In the genomic region with DNA sequence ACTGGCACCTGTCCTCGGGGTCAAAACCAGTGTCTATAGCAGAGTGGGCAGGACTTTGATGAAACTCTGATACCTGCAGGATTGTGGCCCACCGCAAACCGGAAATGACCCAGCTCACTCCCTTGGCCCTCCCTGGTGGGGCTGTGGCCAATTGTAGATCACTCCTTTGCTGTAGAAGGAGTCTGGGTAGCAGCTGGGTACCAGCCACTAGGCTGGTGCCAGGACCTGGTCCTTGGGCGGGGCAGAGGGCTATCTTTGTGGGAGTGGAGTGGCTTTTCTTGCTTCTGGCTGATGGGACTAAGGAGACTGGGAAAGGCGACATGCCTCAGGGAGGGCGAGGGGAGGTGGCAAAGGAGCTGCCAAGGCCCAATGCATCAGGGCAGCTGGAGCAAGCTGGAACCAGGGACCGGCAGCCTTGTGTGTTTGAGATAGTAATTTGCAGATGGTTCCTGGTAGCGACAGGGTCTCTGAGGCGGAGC, we compare ENCODE assay signal across 10 cellular contexts. TPM values are rescaled to one million over a fixed set of nuclear protein-coding genes. Genes with fewer than 3 reads are reported as not detected.
DNase-seq lines count a peak whose midpoint lies in the region; TF ChIP-seq lines count a peak whose summit lies in the region.
"Had no signal": no experiment of that assay in that cellular context is flagged by ENCODE, and none has a peak within 500 bp of the region (broad histone marks: within the 10 kb centered on the region; RNA-seq: fewer than 3 reads in every experiment).

No MANE protein-coding gene starts in this region.

- TF ChIP-seq POLR2A in ovary (IDR thresholded peaks at IDR 0.05): no peak

- H3K14ac ChIP-seq in mesenchymal stem cell (ENCODE audit: low read length in 2 of 2): no peak overlapping the region

- H3K9me3 ChIP-seq in BLaER1 (no peaks in the 10 kb centered on the region), HEK293 (ENCODE audit: control insufficient read depth, insufficient read depth, low read depth, low read length) (no peaks in the 10 kb centered on the region), mesenchymal stem cell (ENCODE audit: control insufficient read depth, low read length) (no peaks in the 10 kb centered on the region), ovary (no peaks in the 10 kb centered on the region)

- no peaks in the 10 kb centered on the region for H3K79me1 ChIP-seq in mesenchymal stem cell (replicated peaks; ENCODE audit: low read length, poor library complexity, severe bottlenecking)

- no peak for TF ChIP-seq EP300 in ovary (IDR thresholded peaks at IDR 0.05)

- peaks cover 22% of the 10 kb centered on the region for H3K4me1 Mint-ChIP-seq in activated CD4-positive, alpha-beta memory T cell treated with anti-CD3 and anti-CD28 coated beads, Interleukin-2, amount 10 ng/mL, durations not matched to agents 7 days and 5 days

- no peak overlapping the region for H3K27ac Mint-ChIP-seq in activated CD4-positive, alpha-beta memory T cell treated with anti-CD3 and anti-CD28 coated beads, Interleukin-2, amount 10 ng/mL, durations not matched to agents 7 days and 5 days

- no peak overlapping the region for H4K91ac ChIP-seq in mesenchymal stem cell (ENCODE audit: low read length)

- peaks cover 61% of the 10 kb centered on the region for H3K4me1 ChIP-seq in BLaER1
- H3K4me1 ChIP-seq in HEK293 (ENCODE audit: control insufficient read depth, insufficient read depth, low read length): 0 out of 2 replicates have a peak, but pooled peaks cover 3% of the 10 kb centered on the region
- H3K4me1 ChIP-seq in mesenchymal stem cell (ENCODE audit: control insufficient read depth, insufficient read depth, low read depth, low read length): peaks cover 13% of the 10 kb centered on the region
- peaks cover 8% of the 10 kb centered on the region for H3K4me1 ChIP-seq in ovary (ENCODE audit: insufficient read depth)

- H3K27ac ChIP-seq in BLaER1 (no peak overlapping the region), HEK293 (ENCODE audit: extremely low read depth, low read depth, low read length) (no peak overlapping the region), mesenchymal stem cell (ENCODE audit: low read length, poor library complexity, severe bottlenecking) (no peak overlapping the region), ovary (no peak overlapping the region)

- H4K20me1 ChIP-seq in BLaER1: no peaks in the 10 kb centered on the region

- CTCF ChIA-PET in HEK293 (lab: Yijun Ruan, JAX): interaction anchor here (0.9 to 2.3 kb wide), 3 partner anchors 10 to 32 kb away, joined by 3 to 13 read pairs (median 3); no protein-coding TSS in a partner anchor
- CTCF ChIA-PET in activated CD4-positive, alpha-beta memory T cell treated with anti-CD3 and anti-CD28 coated beads, Interleukin-2, amount 10 ng/mL, durations not matched to agents 7 days and 5 days (lab: Charles Lee): interaction anchor here (1.8 kb wide), 1 partner anchor 10 kb away, joined by 5 read pairs; no protein-coding TSS in a partner anchor

- H2BK12ac ChIP-seq in mesenchymal stem cell (ENCODE audit: low read length in 2 of 2): no peak overlapping the region

- H3K4me2 ChIP-seq in BLaER1: peak overlapping the region; percentile 96
- H3K4me2 ChIP-seq in mesenchymal stem cell (ENCODE audit: low read length, poor library complexity, severe bottlenecking): peak overlapping the region; percentile 83

- peak overlapping the region; percentile 43 for H3K4me3 Mint-ChIP-seq in activated CD4-positive, alpha-beta memory T cell treated with anti-CD3 and anti-CD28 coated beads, Interleukin-2, amount 10 ng/mL, durations not matched to agents 7 days and 5 days

- no peak overlapping the region for H2AK5ac ChIP-seq in mesenchymal stem cell (ENCODE audit: low read length, severe bottlenecking)

- H2AFZ ChIP-seq in mesenchymal stem cell (ENCODE audit: low read depth, low read length): no peak overlapping the region

- POLR2A ChIA-PET in HEK293 (lab: Yijun Ruan, JAX): interaction anchor here (0.6 to 1.3 kb wide), 2 partner anchors 140 to 210 kb away, joined by 3 to 4 read pairs; a partner anchor contains a TSS
- POLR2A ChIA-PET in activated CD4-positive, alpha-beta memory T cell treated with anti-CD3 and anti-CD28 coated beads, Interleukin-2, amount 10 ng/mL, durations not matched to agents 7 days and 5 days (lab: Charles Lee): interaction anchor here (0.6 kb wide), 1 partner anchor 1385 kb away, joined by 3 read pairs; no protein-coding TSS in a partner anchor

- H3K27me3 Mint-ChIP-seq in activated CD4-positive, alpha-beta memory T cell treated with anti-CD3 and anti-CD28 coated beads, Interleukin-2, amount 10 ng/mL, durations not matched to agents 7 days and 5 days: peaks cover 20% of the 10 kb centered on the region

- no peak overlapping the region for H2BK15ac ChIP-seq in mesenchymal stem cell (ENCODE audit: low read depth, poor library complexity, severe bottlenecking)

- no peak overlapping the region for H3K4ac ChIP-seq in mesenchymal stem cell (ENCODE audit: low read depth in 1 of 2, low read length in 2 of 2)

- H3K27me3 ChIP-seq in BLaER1 (no peaks in the 10 kb centered on the region), mesenchymal stem cell (ENCODE audit: control insufficient read depth in 1 of 2, insufficient read depth in 1 of 2, low read length in 2 of 2) (peaks cover 33 to 63% of the 10 kb centered on the region in 2 experiments), ovary (no peaks in the 10 kb centered on the region)

- no peak for DNase-seq in activated CD4-positive, alpha-beta memory T cell treated with anti-CD3 and anti-CD28 coated beads, Interleukin-2, amount 10 ng/mL, durations not matched to agents 7 days and 5 days
- DNase-seq in mesenchymal stem cell (no peak), foreskin melanocyte (no peak), medulla oblongata (ENCODE audit: extremely low spot score) (no peak), NCI-H1092 treated with DMSO at 0.1 percent for 48 hours (lab: John Stamatoyannopoulos, UW) (no peak), ovary (no peak)

- H3K36me3 Mint-ChIP-seq in activated CD4-positive, alpha-beta memory T cell treated with anti-CD3 and anti-CD28 coated beads, Interleukin-2, amount 10 ng/mL, durations not matched to agents 7 days and 5 days (ENCODE audit: low read depth): no peaks in the 10 kb centered on the region

- H2BK120ac ChIP-seq in mesenchymal stem cell (ENCODE audit: low read depth, low read length): no peak overlapping the region

- H3K36me3 ChIP-seq in BLaER1: peaks cover 8% of the 10 kb centered on the region; the same call in 1 of the 2 replicates
- H3K36me3 ChIP-seq in HEK293 (ENCODE audit: control insufficient read depth in 2 of 2, insufficient read depth in 1 of 2, low read length in 2 of 2): no peaks in the 10 kb centered on the region
- H3K36me3 ChIP-seq in mesenchymal stem cell (ENCODE audit: control insufficient read depth in 1 of 2, insufficient read depth in 2 of 2, low read depth in 1 of 2, low read length in 2 of 2): no peaks in the 10 kb centered on the region
- H3K36me3 ChIP-seq in ovary: no peaks in the 10 kb centered on the region

- H3K4me3 ChIP-seq in BLaER1 (peak overlapping the region; percentile 83), HEK293 (ENCODE audit: low read depth, low read length) (peak overlapping the region; percentile 60; the same call in 1 of the 2 replicates), mesenchymal stem cell (ENCODE audit: insufficient read depth in 1 of 2, low read depth in 1 of 2, low read length in 2 of 2) (peak overlapping the region in 1 of 2 experiments; percentile 65), ovary (no peak overlapping the region)

- H4K8ac ChIP-seq in mesenchymal stem cell (ENCODE audit: low read length): no peak overlapping the region

- 15% methylated on average over 9 of the region's 9 CpGs for WGBS in mesenchymal stem cell
- 23 to 34% (median 23%) methylated on average over 9 of the region's 9 CpGs for WGBS in ovary, 3 donors

- no peak overlapping the region for H3K9ac ChIP-seq in BLaER1
- H3K9ac ChIP-seq in mesenchymal stem cell (ENCODE audit: low read length): no peak overlapping the region

- no peaks in the 10 kb centered on the region for H3K9me3 Mint-ChIP-seq in activated CD4-positive, alpha-beta memory T cell treated with anti-CD3 and anti-CD28 coated beads, Interleukin-2, amount 10 ng/mL, durations not matched to agents 7 days and 5 days

- H3K18ac ChIP-seq in mesenchymal stem cell (ENCODE audit: low read depth in 1 of 2, low read length in 2 of 2): no peak overlapping the region

- intact Hi-C loops in ovary (cut with DNase I): no loop called here

- no peak overlapping the region for H3K23ac ChIP-seq in mesenchymal stem cell (ENCODE audit: low read length in 2 of 2)

- H2BK5ac ChIP-seq in mesenchymal stem cell (ENCODE audit: low read depth, low read length, poor library complexity, severe bottlenecking): no peak overlapping the region

- TF ChIP-seq CTCF in HEK293 (tag by site-specific recombination; IDR thresholded peaks at IDR 0.05) (no peak), ovary (IDR thresholded peaks at IDR 0.05) (no peak)

TF ChIP-seq in HEK293, 187 proteins besides CTCF, POLR2A, EP300 and RAD21:
- 0 out of 2 replicates have a peak, but pooled peaks have one; percentile 10 for TF ChIP-seq ZNF843 (tag by site-specific recombination; IDR thresholded peaks at IDR 0.05)
- no peak for TF ChIP-seq ZNF24 (tag by site-specific recombination; IDR thresholded peaks at IDR 0.05)
- TF ChIP-seq ZNF335 (tag by site-specific recombination; conservative IDR thresholded peaks at IDR 0.05): peak; percentile 71
- TF ChIP-seq ZNF76 (tag by site-specific recombination; IDR thresholded peaks at IDR 0.05; ENCODE audit: borderline replicate concordance, low read depth): peak; percentile 63
- no peak for TF ChIP-seq ZBTB8A (tag by site-specific recombination; IDR thresholded peaks at IDR 0.05)
- no peak for TF ChIP-seq ZNF571 (tag by site-specific recombination; IDR thresholded peaks at IDR 0.05)

RNA-seq across cellular contexts. Expression of a gene that starts 0.4 kb away (rescaled TPM):
- 1 to 10 TPM; 1.5 to 1.9 TPM for total RNA-seq in activated CD4-positive, alpha-beta memory T cell treated with anti-CD3 and anti-CD28 coated beads, Interleukin-2, amount 10 ng/mL, durations not matched to agents 7 days and 5 days
- 0.03 TPM for polyA plus RNA-seq in mesenchymal stem cell (2013, experiment 1 of 2)
- polyA plus RNA-seq in mesenchymal stem cell (2013, experiment 2 of 2): 0.07 TPM
- total RNA-seq in ovary: under 1 TPM in 6 of 7 donors, not detected in 1; 0.23 to 0.77 (median 0.25) TPM
- 1 to 10 TPM in 1 of 2 donors, under 1 TPM in 1; 0.16 to 1.7 TPM for polyA plus RNA-seq in ovary
- total RNA-seq: RPMI7951 had no signal

RNA-seq across cellular contexts. Expression of a gene that starts 39.6 kb away (rescaled TPM):
- total RNA-seq in activated CD4-positive, alpha-beta memory T cell treated with anti-CD3 and anti-CD28 coated beads, Interleukin-2, amount 10 ng/mL, durations not matched to agents 7 days and 5 days: not detected
- polyA plus RNA-seq in mesenchymal stem cell (2013, experiment 1 of 2): not detected
- not detected for polyA plus RNA-seq in mesenchymal stem cell (2013, experiment 2 of 2)
- not detected for total RNA-seq in ovary
- polyA plus RNA-seq in ovary: under 1 TPM in 1 of 2 donors, not detected in 1; 0.02 TPM
- total RNA-seq: lung microvascular endothelial cell, RPMI7951 had no signal
